Comparison of ENCODE assay signal across 21 cellular contexts in genomic region chr6:34074064-34074739, GRCh38.
DNase-seq lines count a peak whose midpoint lies in the region; ATAC-seq, FAIRE-seq and TF ChIP-seq lines count a peak whose summit lies in the region.
"Had no signal": no experiment of that assay in that cellular context is flagged by ENCODE, and none has a peak within 500 bp of the region (broad histone marks: within the 10 kb centered on the region; RNA-seq: fewer than 3 reads in every experiment).

No MANE protein-coding gene starts in this region.

- no peak for FAIRE-seq in A549 (lab: Jason Lieb, UNC)
- FAIRE-seq: endothelial cell of umbilical vein, keratinocyte had no signal

- TF ChIP-seq EP300 in A549 (IDR thresholded peaks at IDR 0.05): no peak

- intact Hi-C loops in CD4-positive, alpha-beta T cell (cut with DNase I, micrococcal nuclease): no loop called here

- H3K27ac ChIP-seq in 22Rv1 (no peak overlapping the region), A549 (no peak overlapping the region)
- H3K27ac ChIP-seq in CD4-positive, alpha-beta T cell (ENCODE audit: low read depth, low read length): no peak overlapping the region
- H3K27ac ChIP-seq: breast epithelium, hepatocyte, tibial artery had no signal

- peak; percentile 48 to 80; a peak in 4 of 6 replicates for ATAC-seq in A549
- no peak for ATAC-seq in CD4-positive, alpha-beta T cell (ENCODE audit: poor library complexity)
- ATAC-seq: natural killer cell had no signal

- CTCF ChIA-PET in A549 (lab: Yijun Ruan, JAX): no interaction called here
- CTCF ChIA-PET in CD4-positive, alpha-beta T cell (lab: Charles Lee): no interaction called here

- no peaks in the 10 kb centered on the region for H3K4me1 Mint-ChIP-seq in CD4-positive, alpha-beta T cell (ENCODE audit: low read depth)
- H3K4me1 Mint-ChIP-seq: natural killer cell had no signal

- WGBS in A549 (ENCODE audit: missing lambda C conversion rate): 54% methylated on average over 11 of the region's 22 CpGs

- POLR2A ChIA-PET in A549 (lab: Yijun Ruan, JAX): no interaction called here
- POLR2A ChIA-PET in CD4-positive, alpha-beta T cell (lab: Charles Lee): no interaction called here

- no peaks in the 10 kb centered on the region for H3K9me3 ChIP-seq in A549
- no peaks in the 10 kb centered on the region for H3K9me3 ChIP-seq in CD4-positive, alpha-beta T cell (ENCODE audit: control insufficient read depth, low read length)
- H3K9me3 ChIP-seq: breast epithelium, tibial artery had no signal

- no peaks in the 10 kb centered on the region for H3K36me3 Mint-ChIP-seq in CD4-positive, alpha-beta T cell (ENCODE audit: low read depth)
- H3K36me3 Mint-ChIP-seq: natural killer cell had no signal

- no peak overlapping the region for H3K4me3 ChIP-seq in A549
- H3K4me3 ChIP-seq: breast epithelium, hepatocyte, tibial artery had no signal

- H3K27ac Mint-ChIP-seq in CD4-positive, alpha-beta T cell: no peak overlapping the region
- H3K27ac Mint-ChIP-seq: activated T-helper 2 cell treated with anti-CD3 and anti-CD28 coated beads, Interferon-gamma antibody, Interleukin-2, Interleukin-4, amounts not matched to agents 10 μg/mL and 5 μg/mL and 100 μg/mL, durations not matched to agents 14 hours and 24 hours and 36 hours; dendritic cell treated with granulocyte-macrophage colony-stimulating factor and Interleukin-4, amounts not matched to agents 40 ng/mL and 50 ng/mL, for 4 days; natural killer cell had no signal

- no peak for TF ChIP-seq POLR2A in A549 (IDR thresholded peaks at IDR 0.05; ENCODE audit: low read length)

- no peaks in the 10 kb centered on the region for H3K27me3 Mint-ChIP-seq in CD4-positive, alpha-beta T cell
- H3K27me3 Mint-ChIP-seq: dendritic cell treated with granulocyte-macrophage colony-stimulating factor and Interleukin-4, amounts not matched to agents 40 ng/mL and 50 ng/mL, for 4 days had no signal

- H3K4me2 ChIP-seq in A549: no peak overlapping the region
- H3K4me2 ChIP-seq: hepatocyte had no signal

- DNase-seq in A549 (ENCODE audit: low read depth in 1 of 2, low spot score in 1 of 2): no peak
- DNase-seq in NCI-H69 (lab: John Stamatoyannopoulos, UW): peak; percentile 44
- peak; percentile 68 for DNase-seq in iPS-NIHi7 (ENCODE audit: extremely low spot score)
- DNase-seq in AG08395 (ENCODE audit: low spot score): no peak
- DNase-seq in CD4-positive, alpha-beta T cell: no peak
- no peak for DNase-seq in stimulated activated CD8-positive, alpha-beta memory T cell treated with anti-CD3 and anti-CD28 coated beads, Interleukin-4, amount 100 ng/mL, for 48 hours
- DNase-seq: activated CD4-positive, alpha-beta T cell treated with anti-CD3 and anti-CD28 coated beads for 4 hours; BE2C; natural killer cell; NCI-H2029 treated with DMSO at 0.1 percent for 48 hours; posterior cingulate gyrus; stimulated activated CD4-positive, alpha-beta T cell treated with anti-CD3 and anti-CD28 coated beads, Interleukin-1b, Interleukin-23, amount 100 ng/mL, for 48 hours; stimulated activated naive CD4-positive, alpha-beta T cell treated with Interleukin-2 at 50 U/mL for 16 hours; tibial artery had no signal

- no peaks in the 10 kb centered on the region for H3K9me3 Mint-ChIP-seq in CD4-positive, alpha-beta T cell
- H3K9me3 Mint-ChIP-seq: activated T-helper 2 cell treated with anti-CD3 and anti-CD28 coated beads, Interferon-gamma antibody, Interleukin-2, Interleukin-4, amounts not matched to agents 10 μg/mL and 5 μg/mL and 100 μg/mL, durations not matched to agents 14 hours and 24 hours and 36 hours; dendritic cell treated with granulocyte-macrophage colony-stimulating factor and Interleukin-4, amounts not matched to agents 40 ng/mL and 50 ng/mL, for 4 days; natural killer cell had no signal

- H3K4me3 Mint-ChIP-seq in CD4-positive, alpha-beta T cell: no peak overlapping the region
- H3K4me3 Mint-ChIP-seq: dendritic cell treated with granulocyte-macrophage colony-stimulating factor and Interleukin-4, amounts not matched to agents 40 ng/mL and 50 ng/mL, for 4 days; natural killer cell had no signal

- no peaks in the 10 kb centered on the region for H3K4me1 ChIP-seq in A549
- H3K4me1 ChIP-seq: BE2C, breast epithelium, tibial artery had no signal

- no peak for TF ChIP-seq RAD21 in A549 (conservative IDR thresholded peaks at IDR 0.05 in 1 of 2, IDR thresholded peaks at IDR 0.05 in 1 of 2)

- H3K27me3 ChIP-seq in CD4-positive, alpha-beta T cell (ENCODE audit: control insufficient read depth, insufficient read depth, low read length): no peaks in the 10 kb centered on the region
- H3K27me3 ChIP-seq: BE2C, hepatocyte had no signal

- TF ChIP-seq CTCF in 22Rv1 (IDR thresholded peaks at IDR 0.05) (0 out of 2 replicates have a peak, but pooled peaks have one; percentile 3), A549 (IDR thresholded peaks at IDR 0.05) (no peak)
- TF ChIP-seq CTCF in CD4-positive, alpha-beta T cell (IDR thresholded peaks at IDR 0.05): no peak

TF ChIP-seq in A549, 52 proteins besides CTCF, POLR2A, EP300 and RAD21:
- TF ChIP-seq E2F6 (IDR thresholded peaks at IDR 0.05; ENCODE audit: borderline replicate concordance, low read depth) (no peak), MAX (IDR thresholded peaks at IDR 0.05) (no peak), CBX2 (IDR thresholded peaks at IDR 0.05; ENCODE audit: borderline replicate concordance, low read depth) (no peak), MYC (IDR thresholded peaks at IDR 0.05; ENCODE audit: borderline replicate concordance, low read length) (no peak)
TF ChIP-seq in A549: peak in this region for 0.

Comparison
In these comparisons a context has a peak if more than half of its experiments do, and no peak if none do; other contexts are left out.
1. DNase-seq: peak in NCI-H69 (single experiment) and iPS-NIHi7 (single experiment); none in A549 (0 of 2), AG08395 (single experiment), CD4-positive, alpha-beta T cell (0 of 10) and stimulated activated CD8-positive, alpha-beta memory T cell treated with anti-CD3 and anti-CD28 coated beads, Interleukin-4, amount 100 ng/mL, for 48 hours (single experiment).